In genomic region chr19:30276312-30276884, GRCh38 we compare ENCODE assay signal across 20 cellular contexts.
"Had no signal": no experiment of that assay in that cellular context is flagged by ENCODE, and none has a peak within 500 bp of the region (broad histone marks: within the 10 kb centered on the region; RNA-seq: fewer than 3 reads in every experiment).

No MANE protein-coding gene starts in this region.

- H3K4me1 ChIP-seq: esophagus muscularis mucosa, stomach had no signal

- DNase-seq: effector memory CD8-positive, alpha-beta T cell; foreskin fibroblast; head of caudate nucleus; left colon; left ventricle myocardium superior; mesenchymal stem cell; midbrain; posterior cingulate gyrus; right cardiac atrium; small intestine; stimulated activated CD4-positive, alpha-beta T cell treated with anti-CD3 and anti-CD28 coated beads, Interleukin-12 subunit alpha, Interleukin-12 subunit beta, amount 100 ng/mL, for 4 hours; stimulated activated naive CD4-positive, alpha-beta T cell; stomach; trophoblast cell had no signal

- H3K4me2 ChIP-seq: hepatocyte had no signal

- H3K27ac Mint-ChIP-seq: effector memory CD8-positive, alpha-beta T cell; natural killer cell treated with Interleukin-12 subunit alpha and Interleukin-12 subunit beta and Interleukin-15 and Interleukin-18, amount 100 ng/mL, for 72 hours had no signal

- H3K79me2 ChIP-seq: hepatocyte had no signal

- H3K27me3 ChIP-seq: hepatocyte had no signal

- H3K4me3 Mint-ChIP-seq: effector memory CD8-positive, alpha-beta T cell; natural killer cell treated with Interleukin-12 subunit alpha and Interleukin-12 subunit beta and Interleukin-15 and Interleukin-18, amount 100 ng/mL, for 72 hours had no signal

- H2AFZ ChIP-seq: hepatocyte had no signal

- H3K4me3 ChIP-seq: esophagus muscularis mucosa, hepatocyte, lung, stomach had no signal

- H3K9me3 ChIP-seq: neutrophil had no signal

- H3K36me3 ChIP-seq: esophagus muscularis mucosa, neutrophil, stomach had no signal

- H3K27ac ChIP-seq: epithelial cell of prostate, esophagus muscularis mucosa, hepatocyte, neutrophil, stomach had no signal
